ENCODE assay signal across 18 cellular contexts in genomic region chr10:53013201-53013808, GRCh38.
DNase-seq lines count a peak whose midpoint lies in the region; ATAC-seq and TF ChIP-seq lines count a peak whose summit lies in the region.
"Had no signal": no experiment of that assay in that cellular context is flagged by ENCODE, and none has a peak within 500 bp of the region (broad histone marks: within the 10 kb centered on the region; RNA-seq: fewer than 3 reads in every experiment).

No MANE protein-coding gene starts in this region.

- CTCF ChIA-PET in OCI-LY7 (lab: Charles Lee; ENCODE audit: unreplicated experiment): no interaction called here

- ATAC-seq in GM21360 (IDR thresholded peaks at IDR 0.05; ENCODE audit: unreplicated experiment) (peak; percentile 72), HG03103 (IDR thresholded peaks at IDR 0.05; ENCODE audit: low read depth, unreplicated experiment) (peak; percentile 47), HG03097 (IDR thresholded peaks at IDR 0.05; ENCODE audit: low FRiP score, unreplicated experiment) (no peak)
- ATAC-seq: body of pancreas, Panc1, pancreas had no signal

- H3K4me1 ChIP-seq in OCI-LY7 (ENCODE audit: insufficient read depth, low read length, poor library complexity, severe bottlenecking): peaks cover 9% of the 10 kb centered on the region
- H3K4me1 ChIP-seq: pancreas, tibial artery had no signal

- H3K79me2 ChIP-seq in OCI-LY7 (ENCODE audit: insufficient read depth, low read depth, low read length): no peaks in the 10 kb centered on the region

- H3K27ac ChIP-seq in OCI-LY7 (ENCODE audit: low read depth, low read length, poor library complexity, severe bottlenecking) (no peak overlapping the region), brain microvascular endothelial cell (no peak overlapping the region)
- H3K27ac ChIP-seq: body of pancreas, pancreas, tibial artery had no signal

- H3K4me2 ChIP-seq in OCI-LY7 (ENCODE audit: low read length): 0 out of 2 replicates have a peak overlapping the region, but pooled peaks have one; percentile 7

- BruUV-seq in OCI-LY7 (replicated peaks; lab: Mats Ljungman, UMichigan): no TSS peak

- H3K27me3 ChIP-seq in brain microvascular endothelial cell (replicated peaks): no peaks in the 10 kb centered on the region
- H3K27me3 ChIP-seq: body of pancreas, pancreas, tibial artery had no signal

- intact Hi-C loops in OCI-LY7 (cut with micrococcal nuclease; ENCODE audit: unreplicated experiment): no loop called here

- POLR2A ChIA-PET in OCI-LY7 (lab: Charles Lee): no interaction called here

- H3K36me3 ChIP-seq in OCI-LY7 (ENCODE audit: insufficient read depth, low read length): no peaks in the 10 kb centered on the region
- no peaks in the 10 kb centered on the region for H3K36me3 ChIP-seq in brain microvascular endothelial cell (replicated peaks)
- H3K36me3 ChIP-seq: pancreas, tibial artery had no signal

- no peaks in the 10 kb centered on the region for H4K20me1 ChIP-seq in OCI-LY7 (ENCODE audit: insufficient read depth, low read length)

- DNase-seq in CD1c-positive myeloid dendritic cell (ENCODE audit: extremely low spot score): peak; percentile 80
- no peak for DNase-seq in OCI-LY7 (ENCODE audit: low spot score)
- DNase-seq in HuH-7 (ENCODE audit: low spot score): no peak
- no peak for DNase-seq in ureter (ENCODE audit: low spot score)
- no peak for DNase-seq in brain microvascular endothelial cell
- DNase-seq: activated CD4-positive, alpha-beta memory T cell treated with anti-CD3 and anti-CD28 coated beads, Interleukin-2, amount 10 ng/mL, durations not matched to agents 7 days and 5 days; activated effector memory CD4-positive, alpha-beta T cell treated with Interleukin-2 at 50 U/mL for 16 hours; body of pancreas; Calu3; immature natural killer cell; midbrain; pancreas; stimulated activated CD4-positive, alpha-beta T cell treated with anti-CD3 and anti-CD28 coated beads, Interleukin-15, amount 100 ng/mL, for 24 hours; tibial artery had no signal

- 0 out of 2 replicates have a peak, but pooled peaks cover 6% of the 10 kb centered on the region for H3K9me3 ChIP-seq in OCI-LY7 (ENCODE audit: low read length)
- H3K9me3 ChIP-seq: body of pancreas, pancreas, tibial artery had no signal

- peak overlapping the region; percentile 36 for H2AFZ ChIP-seq in OCI-LY7 (ENCODE audit: low read length)

- H3K4me3 ChIP-seq in OCI-LY7 (ENCODE audit: low read depth, low read length, poor library complexity, severe bottlenecking) (no peak overlapping the region), brain microvascular endothelial cell (ENCODE audit: low read depth, low read length) (no peak overlapping the region)
- H3K4me3 ChIP-seq: body of pancreas, pancreas, tibial artery had no signal

- H3K9me2 ChIP-seq in OCI-LY7 (ENCODE audit: insufficient read depth, low read length): no peaks in the 10 kb centered on the region

- TF ChIP-seq CTCF in OCI-LY7 (conservative IDR thresholded peaks at IDR 0.05; ENCODE audit: low read length): no peak
- TF ChIP-seq CTCF in brain microvascular endothelial cell (IDR thresholded peaks at IDR 0.05; ENCODE audit: low read depth, low read length, missing control alignments): no peak

- in situ Hi-C loops in brain microvascular endothelial cell (cut with HindIII; ENCODE audit: low pct_ligation_motif_present, low sequenced_read_pairs): no loop called here
